In genomic region chr7:29287366-29287765, GRCh38 we compare ENCODE assay signal across 15 cellular contexts.
DNase-seq lines count a peak whose midpoint lies in the region; ATAC-seq and TF ChIP-seq lines count a peak whose summit lies in the region.
"Had no signal": no experiment of that assay in that cellular context is flagged by ENCODE, and none has a peak within 500 bp of the region (broad histone marks: within the 10 kb centered on the region; RNA-seq: fewer than 3 reads in every experiment).

No MANE protein-coding gene starts in this region.

- intact Hi-C loops in PC-3 (cut with micrococcal nuclease) = loop anchor here (5.0 kb wide), 1 partner anchor 55 kb away; no protein-coding TSS in a partner anchor

- H3K9me2 ChIP-seq in GM23248 (ENCODE audit: insufficient read depth) (no peaks in the 10 kb centered on the region), PC-3 (replicated peaks; ENCODE audit: low read length) (no peaks in the 10 kb centered on the region)

- H2AFZ ChIP-seq in GM23248 = no peak overlapping the region
- no peak overlapping the region for H2AFZ ChIP-seq in PC-3 (ENCODE audit: low read length)

- H3K36me3 ChIP-seq in GM23248 (ENCODE audit: low read depth) (no peaks in the 10 kb centered on the region), PC-3 (ENCODE audit: low read depth, low read length) (no peaks in the 10 kb centered on the region)
- H3K36me3 ChIP-seq: left ventricle myocardium inferior, ovary had no signal

- ATAC-seq in PC-3 = peak; percentile 67
- no peak for ATAC-seq in HG02973 (IDR thresholded peaks at IDR 0.05; ENCODE audit: unreplicated experiment)
- ATAC-seq: Panc1 had no signal

- H4K20me1 ChIP-seq in GM23248 (ENCODE audit: insufficient read depth) (no peaks in the 10 kb centered on the region), PC-3 (ENCODE audit: low read length) (no peaks in the 10 kb centered on the region)

- H3K4me3 ChIP-seq in GM23248 (no peak overlapping the region), PC-3 (ENCODE audit: low read length) (no peak overlapping the region), epithelial cell of esophagus (ENCODE audit: low read length) (no peak overlapping the region), skeletal muscle cell (ENCODE audit: low read depth, low read length) (no peak overlapping the region)
- H3K4me3 ChIP-seq: left ventricle myocardium inferior, ovary had no signal

- H3K9me3 ChIP-seq in GM23248 (ENCODE audit: low read depth) (no peaks in the 10 kb centered on the region), PC-3 (ENCODE audit: low read length) (no peaks in the 10 kb centered on the region)
- H3K9me3 ChIP-seq: left ventricle myocardium inferior, ovary had no signal

- in situ Hi-C loops in GM23248 (cut with MboI) = no loop called here

- DNase-seq in GM23248 (peak; percentile 93), PC-3 (peak; percentile 90), epithelial cell of esophagus (ENCODE audit: low read depth) (peak; percentile 94), skeletal muscle cell (ENCODE audit: low read depth) (peak; percentile 81), Ammon's horn (ENCODE audit: low spot score) (no peak), NOMO-1 treated with dmso at 0.1 percent for 144 hours (lab: John Stamatoyannopoulos, UW; ENCODE audit: unreplicated experiment) (no peak), NCI-H146 treated with DMSO at 0.1 percent for 48 hours (lab: John Stamatoyannopoulos, UW; ENCODE audit: unreplicated experiment) (no peak)
- DNase-seq: activated CD4-positive, CD25-positive, alpha-beta regulatory T cell treated with anti-CD3 and anti-CD28 coated beads, Interleukin-2, amount 50 U/mL, for 72 hours; activated naive CD4-positive, alpha-beta T cell treated with anti-CD3 and anti-CD28 coated beads for 36 hours; GF-D8; left ventricle myocardium inferior; NCI-H1930; ovary had no signal

- H3K79me2 ChIP-seq in GM23248 (ENCODE audit: insufficient read depth) (no peaks in the 10 kb centered on the region), PC-3 (ENCODE audit: low read length) (no peaks in the 10 kb centered on the region)

- POLR2A ChIA-PET in PC-3 (lab: Charles Lee; ENCODE audit: unreplicated experiment) = no interaction called here

- BruUV-seq in PC-3 (replicated peaks; lab: Mats Ljungman, UMichigan) = no TSS peak

- H3F3A ChIP-seq in GM23248 (ENCODE audit: insufficient read depth) (peaks cover 17% of the 10 kb centered on the region), PC-3 (ENCODE audit: low read length, unreplicated experiment) (peaks cover 5% of the 10 kb centered on the region)

- H3K9ac ChIP-seq in GM23248 (no peak overlapping the region), PC-3 (ENCODE audit: low read length) (peak overlapping the region; percentile 23; the same call in 1 of the 2 replicates)

- CTCF ChIA-PET in PC-3 (lab: Charles Lee) = no interaction called here

- H3K27me3 ChIP-seq in GM23248 (replicated peaks; ENCODE audit: insufficient read depth) (no peaks in the 10 kb centered on the region), PC-3 (ENCODE audit: low read length) (no peaks in the 10 kb centered on the region)
- H3K27me3 ChIP-seq: ovary had no signal

- no peak for TF ChIP-seq CTCF in PC-3 (conservative IDR thresholded peaks at IDR 0.05; ENCODE audit: low read depth, low read length)
- no peak for TF ChIP-seq CTCF in epithelial cell of esophagus (IDR thresholded peaks at IDR 0.05; ENCODE audit: insufficient read depth, low read depth, low read length, missing control alignments)

- no peak overlapping the region for H3K27ac ChIP-seq in GM23248
- H3K27ac ChIP-seq in PC-3 (ENCODE audit: low read length) = peak overlapping the region; percentile 89
- H3K27ac ChIP-seq: left ventricle myocardium inferior, ovary had no signal

- peaks cover 22% of the 10 kb centered on the region for H3K4me1 ChIP-seq in GM23248 (ENCODE audit: insufficient read depth)
- H3K4me1 ChIP-seq in PC-3 (ENCODE audit: insufficient read depth, low read length) = peaks cover 45% of the 10 kb centered on the region

- 0 to 5% methylated on average over 1 of the region's 1 CpG for WGBS in GM23248 (ENCODE audit: low coverage in 1 of 2, low lambda C conversion rate in 2 of 2, missing lambda C conversion rate in 2 of 2), 2 experiments

- H3K4me2 ChIP-seq in GM23248 (ENCODE audit: unreplicated experiment) (peak overlapping the region; percentile 36), PC-3 (ENCODE audit: low read length) (peak overlapping the region; percentile 54)

Comparison
In these comparisons a context has a peak if more than half of its experiments do, and no peak if none do; other contexts are left out.
1. DNase-seq: peak in GM23248 (single experiment), PC-3 (single experiment), epithelial cell of esophagus (single experiment) and skeletal muscle cell (single experiment); none in Ammon's horn (single experiment), NOMO-1 treated with dmso at 0.1 percent for 144 hours (single experiment) and NCI-H146 treated with DMSO at 0.1 percent for 48 hours (single experiment).